In genomic region chr19:6014551-6015135, GRCh38 we compare ENCODE assay signal across 18 cellular contexts. TPM values are rescaled to one million over a fixed set of nuclear protein-coding genes. Genes with fewer than 3 reads are reported as not detected.
DNase-seq lines count a peak whose midpoint lies in the region; ATAC-seq and TF ChIP-seq lines count a peak whose summit lies in the region.
"Had no signal": no experiment of that assay in that cellular context is flagged by ENCODE, and none has a peak within 500 bp of the region (broad histone marks: within the 10 kb centered on the region; RNA-seq: fewer than 3 reads in every experiment).

No MANE protein-coding gene starts in this region.

- H3K4me1 ChIP-seq in BLaER1, result peaks cover 63% of the 10 kb centered on the region
- no peaks in the 10 kb centered on the region for H3K4me1 ChIP-seq in A673 (ENCODE audit: insufficient read depth, low read length, poor library complexity, severe bottlenecking)
- H3K4me1 ChIP-seq: Caco-2, HAP-1 had no signal

- CTCF ChIA-PET in A673 (lab: Charles Lee), result no interaction called here

- peak; percentile 26 for DNase-seq in H7
- peak; percentile 38 for DNase-seq in chondrocyte (ENCODE audit: low spot score)
- DNase-seq in posterior vena cava (ENCODE audit: low spot score), result peak; percentile 72
- no peak for DNase-seq in A673 (ENCODE audit: low spot score)
- no peak for DNase-seq in iPS-NIHi7 (ENCODE audit: extremely low spot score)
- DNase-seq in NCI-H187 (lab: John Stamatoyannopoulos, UW), result no peak
- DNase-seq: Caco-2; CD4-positive, alpha-beta T cell; GF-D8; IMR-90; NCI-H1417; NCI-H187 treated with DMSO at 0.1 percent for 48 hours; OCI-M1; SHP77 treated with DMSO at 0.1 percent for 48 hours had no signal

- H3K36me3 Mint-ChIP-seq in chondrocyte (ENCODE audit: low read depth), result peaks cover 7% of the 10 kb centered on the region

- BruUV-seq in A673 (replicated peaks; lab: Mats Ljungman, UMichigan), result no TSS peak

- no peaks in the 10 kb centered on the region for H3K27me3 Mint-ChIP-seq in chondrocyte (ENCODE audit: low read depth)
- H3K27me3 Mint-ChIP-seq: CD4-positive, alpha-beta T cell had no signal

- ATAC-seq in activated CD4-positive, CD25-positive, alpha-beta regulatory T cell treated with anti-CD3 and anti-CD28 coated beads, Interleukin-2, amount 50 U/mL, for 24 hours, result no peak

- H3K9me3 Mint-ChIP-seq in chondrocyte (ENCODE audit: low read depth), result no peaks in the 10 kb centered on the region
- H3K9me3 Mint-ChIP-seq: CD4-positive, alpha-beta T cell had no signal

- no peak overlapping the region for H3K4me3 Mint-ChIP-seq in chondrocyte (ENCODE audit: unreplicated experiment)
- H3K4me3 Mint-ChIP-seq: CD4-positive, alpha-beta T cell had no signal

- POLR2A ChIA-PET in A673 (lab: Charles Lee; ENCODE audit: low non-redundant PET), result no interaction called here

- H3K36me3 ChIP-seq in BLaER1 (no peaks in the 10 kb centered on the region), H7 (replicated peaks; ENCODE audit: control insufficient read depth, insufficient read depth, low read length) (no peaks in the 10 kb centered on the region), A673 (ENCODE audit: insufficient read depth, low read length, poor library complexity, severe bottlenecking) (no peaks in the 10 kb centered on the region)
- H3K36me3 ChIP-seq: HAP-1 had no signal

- intact Hi-C loops in posterior vena cava (cut with DNase I) (no loop called here), A673 (cut with micrococcal nuclease; ENCODE audit: unreplicated experiment) (no loop called here)

- H3K27me3 ChIP-seq in BLaER1 (no peaks in the 10 kb centered on the region), H7 (ENCODE audit: control insufficient read depth, insufficient read depth, low read length) (no peaks in the 10 kb centered on the region; the same call in 1 of the 2 replicates), A673 (replicated peaks; ENCODE audit: insufficient read depth, low read depth, low read length, poor library complexity) (no peaks in the 10 kb centered on the region)

- H3K9ac ChIP-seq in BLaER1, result peak overlapping the region; percentile 57

- H3K27ac ChIP-seq in BLaER1 (peak overlapping the region; percentile 79), A673 (ENCODE audit: low read depth, low read length, poor library complexity, severe bottlenecking) (no peak overlapping the region)
- H3K27ac ChIP-seq: HL-60 had no signal

- no peaks in the 10 kb centered on the region for H4K20me1 ChIP-seq in BLaER1

- no peaks in the 10 kb centered on the region for H3K9me3 ChIP-seq in BLaER1
- H3K9me3 ChIP-seq in A673 (ENCODE audit: low read depth, low read length, poor library complexity, severe bottlenecking), result no peaks in the 10 kb centered on the region
- H3K9me3 ChIP-seq: Caco-2, HAP-1 had no signal

- no peak for TF ChIP-seq CTCF in chondrocyte (IDR thresholded peaks at IDR 0.05)
- no peak for TF ChIP-seq CTCF in A673 (conservative IDR thresholded peaks at IDR 0.05; ENCODE audit: low read depth, low read length)

- H3K27ac Mint-ChIP-seq in chondrocyte (ENCODE audit: unreplicated experiment), result no peak overlapping the region
- H3K27ac Mint-ChIP-seq: CD4-positive, alpha-beta T cell had no signal

- H3K4me3 ChIP-seq in BLaER1 (no peak overlapping the region), H7 (ENCODE audit: insufficient read depth, low read depth, low read length) (no peak overlapping the region), A673 (ENCODE audit: low read depth, low read length, poor library complexity, severe bottlenecking) (no peak overlapping the region)
- H3K4me3 ChIP-seq: HAP-1 had no signal

- peaks cover 4% of the 10 kb centered on the region for H3K4me1 Mint-ChIP-seq in chondrocyte (ENCODE audit: low read depth)

- H3K4me2 ChIP-seq in BLaER1, result peak overlapping the region; percentile 73

RNA-seq across cellular contexts. Expression of gene RANBP3, which starts 36.7 kb away (rescaled TPM):
- 73.7 and 79.7 TPM in 2 replicates for total RNA-seq in H7 (2014; rRNA removed; shearing (Covaris generic))
- 53.5 to 65.5 TPM (median 57.7 TPM) in 3 replicates for total RNA-seq in chondrocyte
- total RNA-seq in posterior vena cava, result 10 to 100 TPM; 48.3 to 55.4 TPM
- 126 and 130 TPM in 2 replicates for total RNA-seq in A673 (2021)

Comparison
In these comparisons a context has a peak if more than half of its experiments do, and no peak if none do; other contexts are left out.
1. DNase-seq: peak in H7 (single experiment), chondrocyte (single experiment) and posterior vena cava (single experiment); none in A673 (single experiment), iPS-NIHi7 (single experiment) and NCI-H187 (0 of 2).